8 cellular contexts compared by ENCODE assay signal in genomic region chr17:58082870-58083490, GRCh38. TPM values are rescaled to one million over a fixed set of nuclear protein-coding genes. Genes with fewer than 3 reads are reported as not detected.
A peak's percentile ranks its signal among the peaks of the same experiment; 100 is the strongest.
DNase-seq lines count a peak whose midpoint lies in the region; ATAC-seq and TF ChIP-seq lines count a peak whose summit lies in the region.

Gene DYNLL2, plus strand, starts transcription at chr17:58083419. Its CDS starts 3,672 bp downstream, at chr17:58087091.

- DNase-seq in DMS 273 treated with DMSO at 0.1 percent for 48 hours (lab: John Stamatoyannopoulos, UW) (peak; percentile 65), KG1 (lab: John Stamatoyannopoulos, UW) (peak; percentile 84), Panc1 (ENCODE audit: low read depth, low spot score) (peak; percentile 4), esophagus squamous epithelium (lab: John Stamatoyannopoulos, UW) (peak; percentile 75), myocyte (ENCODE audit: low read depth) (peak; percentile 93)
- peak; percentile 90 to 91 for DNase-seq in activated T-cell treated with anti-CD3 and anti-CD28 coated beads, Interleukin-2, amount 50 U/mL, for 72 hours
- DNase-seq in stimulated activated CD8-positive, alpha-beta memory T cell treated with anti-CD3 and anti-CD28 coated beads, Interleukin-7, amount 100 ng/mL, for 4 hours (ENCODE audit: low read depth in 2 of 2) = peak; percentile 84 to 89

- peaks cover 35% of the 10 kb centered on the region for H3K4me1 Mint-ChIP-seq in activated T-cell treated with anti-CD3 and anti-CD28 coated beads, Interleukin-2, amount 50 U/mL, for 72 hours (ENCODE audit: low read depth)

- peaks cover 16% of the 10 kb centered on the region for H3K4me1 ChIP-seq in Panc1 (ENCODE audit: control insufficient read depth, insufficient read depth, low read length)
- H3K4me1 ChIP-seq in esophagus squamous epithelium = peaks cover 15 to 50% (median 19%) of the 10 kb centered on the region in 3 donors

- H3K9me3 ChIP-seq in Panc1 (ENCODE audit: control insufficient read depth, insufficient read depth, low read depth, low read length) = no peaks in the 10 kb centered on the region
- H3K9me3 ChIP-seq in esophagus squamous epithelium = no peaks in the 10 kb centered on the region

- no peaks in the 10 kb centered on the region for H3K9me3 Mint-ChIP-seq in activated T-cell treated with anti-CD3 and anti-CD28 coated beads, Interleukin-2, amount 50 U/mL, for 72 hours

- peak within 1 kb of the TSS; percentile 89 for H3K27ac Mint-ChIP-seq in activated T-cell treated with anti-CD3 and anti-CD28 coated beads, Interleukin-2, amount 50 U/mL, for 72 hours

- CTCF ChIA-PET in Panc1 (lab: Charles Lee) = interaction anchor here (0.6 to 0.7 kb wide), 2 partner anchors 36 to 424 kb away, joined by 6 to 11 read pairs; no protein-coding TSS in a partner anchor

- in situ Hi-C loops in Panc1 (cut with HindIII; ENCODE audit: low pct_unique_long_range_greater_than_20kb, low sequenced_read_pairs) = no loop called here

- TF ChIP-seq CTCF in Panc1 (IDR thresholded peaks at IDR 0.05) (no peak), esophagus squamous epithelium (IDR thresholded peaks at IDR 0.05) (no peak)

- POLR2A ChIA-PET in Panc1 (lab: Charles Lee) = interaction anchor here (0.6 to 1.1 kb wide), 7 partner anchors 30 to 233 kb away, joined by 3 to 8 read pairs (median 4); no protein-coding TSS in a partner anchor

- H3K27ac ChIP-seq in Panc1 (ENCODE audit: low read length) (peak within 1 kb of the TSS; percentile 96), esophagus squamous epithelium (peak within 1 kb of the TSS; percentile 93 to 98 (median 98))

- TF ChIP-seq POLR2A in esophagus squamous epithelium (IDR thresholded peaks at IDR 0.05) = no peak

- no TSS peak for BruUV-seq in Panc1 (replicated peaks; lab: Mats Ljungman, UMichigan)

- H3K36me3 Mint-ChIP-seq in activated T-cell treated with anti-CD3 and anti-CD28 coated beads, Interleukin-2, amount 50 U/mL, for 72 hours (ENCODE audit: insufficient read depth in 2 of 2) = peaks cover 2 to 8% of the 10 kb centered on the region in 2 donors

- peaks cover 14% of the 10 kb centered on the region for H3K27me3 Mint-ChIP-seq in activated T-cell treated with anti-CD3 and anti-CD28 coated beads, Interleukin-2, amount 50 U/mL, for 72 hours (ENCODE audit: low read depth)

- intact Hi-C loops in Panc1 (cut with micrococcal nuclease; ENCODE audit: unreplicated experiment) = loop anchor here (5.0 kb wide), 1 partner anchor 76 kb away; the partner anchor contains the start of gene SRSF1
- intact Hi-C loops in esophagus squamous epithelium (cut with DNase I) = loop anchor here (5.0 kb wide), 1 partner anchor 76 kb away; the partner anchor contains the start of gene SRSF1

- ATAC-seq in GM21619 (IDR thresholded peaks at IDR 0.05; ENCODE audit: unreplicated experiment) (peak; percentile 66), Panc1 (peak; percentile 93)
- ATAC-seq in activated T-cell treated with anti-CD3 and anti-CD28 coated beads, Interleukin-2, amount 50 U/mL, for 72 hours (replicated peaks in 1 of 2) = peak; percentile 85

- H3K4me3 ChIP-seq in Panc1 (ENCODE audit: low read depth in 2 of 2, low read length in 2 of 2) (peak within 1 kb of the TSS; percentile 77 to 87), esophagus squamous epithelium (peak within 1 kb of the TSS; percentile 81 to 100 (median 99))

- WGBS in esophagus squamous epithelium, 2 donors = 0% methylated on average over 3 to 5 of the region's 45 CpGs

- H3K36me3 ChIP-seq in Panc1 (ENCODE audit: control insufficient read depth, insufficient read depth, low read length) (peaks cover 6% of the 10 kb centered on the region), esophagus squamous epithelium (peaks cover 0 to 20% (median 0%) of the 10 kb centered on the region in 3 donors)

- peaks cover 9% of the 10 kb centered on the region for H3K27me3 ChIP-seq in Panc1 (ENCODE audit: control insufficient read depth, insufficient read depth, low read length)
- no peaks in the 10 kb centered on the region for H3K27me3 ChIP-seq in esophagus squamous epithelium

- peak within 1 kb of the TSS; percentile 87 to 88 for H3K4me3 Mint-ChIP-seq in activated T-cell treated with anti-CD3 and anti-CD28 coated beads, Interleukin-2, amount 50 U/mL, for 72 hours

RNA-seq across cellular contexts. Expression of gene DYNLL2, which starts in this region (rescaled TPM):
- total RNA-seq in Panc1 (2021; ENCODE audit: unreplicated experiment) (19.8 TPM), esophagus squamous epithelium (10 to 100 TPM; 13.0 to 18.5 (median 14.4) TPM), myocyte (10.1 and 12.8 TPM in 2 replicates)
- polyA plus RNA-seq in Panc1 (2012; ENCODE audit: insufficient read length) = 21.5 TPM
- 10 to 100 TPM; 32.9 to 37.7 TPM for total RNA-seq in activated T-cell treated with anti-CD3 and anti-CD28 coated beads, Interleukin-2, amount 50 U/mL, for 72 hours
- polyA plus RNA-seq in myocyte (2012) = 30.7 TPM

Comparison
In these comparisons a context has a peak if more than half of its experiments do, and no peak if none do; other contexts are left out.
1. Peak in every context shown above with its lines: DNase-seq, ATAC-seq, H3K4me3 ChIP-seq and H3K27ac ChIP-seq.
2. DNase-seq: peak in every context shown above with its lines; median percentile 93 in myocyte; 90 in activated T-cell treated with anti-CD3 and anti-CD28 coated beads, Interleukin-2, amount 50 U/mL, for 72 hours; 86 in stimulated activated CD8-positive, alpha-beta memory T cell treated with anti-CD3 and anti-CD28 coated beads, Interleukin-7, amount 100 ng/mL, for 4 hours; 84 in KG1; 75 in esophagus squamous epithelium; 65 in DMS 273 treated with DMSO at 0.1 percent for 48 hours; 4 in Panc1.